Comparison of ENCODE assay signal across 1 cellular context in genomic region chr5:174608631-174609097, GRCh38.
TF ChIP-seq lines count a peak whose summit lies in the region.

No MANE protein-coding gene starts in this region.

TF ChIP-seq in HEK293, 187 proteins besides CTCF, POLR2A, EP300 and RAD21 (continued from another document and continues in another):
- TF ChIP-seq ZNF510 (tag by site-specific recombination; IDR thresholded peaks at IDR 0.05; ENCODE audit: insufficient replicate concordance) (no peak), ZNF146 (tag by site-specific recombination; IDR thresholded peaks at IDR 0.05) (no peak), ZBTB48 (tag by site-specific recombination; IDR thresholded peaks at IDR 0.05) (no peak), ZNF132 (tag by site-specific recombination; IDR thresholded peaks at IDR 0.05; ENCODE audit: borderline replicate concordance) (no peak), ZBTB26 (tag by site-specific recombination; optimal IDR thresholded peaks at IDR 0.05) (no peak), ZNF747 (tag by site-specific recombination; IDR thresholded peaks at IDR 0.05) (no peak), SALL2 (tag by site-specific recombination; IDR thresholded peaks at IDR 0.05; ENCODE audit: borderline replicate concordance) (no peak), ZNF558 (tag by site-specific recombination; IDR thresholded peaks at IDR 0.05) (no peak), ZIC2 (tag by site-specific recombination; IDR thresholded peaks at IDR 0.05) (peak; percentile 25; the same call in 1 of the 2 replicates), ZNF621 (tag by site-specific recombination; IDR thresholded peaks at IDR 0.05) (no peak), ZNF202 (tag by site-specific recombination; IDR thresholded peaks at IDR 0.05; ENCODE audit: borderline replicate concordance) (no peak), ZNF341 (tag by site-specific recombination; IDR thresholded peaks at IDR 0.05; ENCODE audit: low read depth) (0 out of 2 replicates have a peak, but pooled peaks have one; percentile 10), ZNF266 (tag by site-specific recombination; IDR thresholded peaks at IDR 0.05; ENCODE audit: low read depth) (no peak), ZNF155 (tag by site-specific recombination; IDR thresholded peaks at IDR 0.05) (no peak), GLIS2 (tag by site-specific recombination; IDR thresholded peaks at IDR 0.05) (0 out of 2 replicates have a peak, but pooled peaks have one; percentile 24), ZNF114 (tag by site-specific recombination; IDR thresholded peaks at IDR 0.05) (no peak), ZNF175 (tag by site-specific recombination; IDR thresholded peaks at IDR 0.05) (no peak), ZNF174 (tag by site-specific recombination; IDR thresholded peaks at IDR 0.05) (no peak), ZNF561 (tag by site-specific recombination; IDR thresholded peaks at IDR 0.05; ENCODE audit: borderline replicate concordance) (0 out of 2 replicates have a peak, but pooled peaks have one; percentile 22), ZBTB17 (tag by site-specific recombination; IDR thresholded peaks at IDR 0.05) (peak; percentile 55; the same call in 1 of the 2 replicates), GFI1B (tag by site-specific recombination; IDR thresholded peaks at IDR 0.05) (no peak), ZSCAN30 (tag by site-specific recombination; IDR thresholded peaks at IDR 0.05) (no peak), ZNF560 (tag by site-specific recombination; IDR thresholded peaks at IDR 0.05; ENCODE audit: borderline replicate concordance) (no peak), OSR2 (tag by site-specific recombination; IDR thresholded peaks at IDR 0.05) (0 out of 2 replicates have a peak, but pooled peaks have one; percentile 46), ZNF112 (tag by site-specific recombination; IDR thresholded peaks at IDR 0.05) (no peak), ZNF473 (tag by site-specific recombination; IDR thresholded peaks at IDR 0.05) (no peak), ZBTB8A (tag by site-specific recombination; IDR thresholded peaks at IDR 0.05) (peak; percentile 72), ZNF18 (tag by site-specific recombination; IDR thresholded peaks at IDR 0.05) (peak; percentile 75), ZNF138 (tag by site-specific recombination; IDR thresholded peaks at IDR 0.05; ENCODE audit: borderline replicate concordance) (no peak), KLF1 (tag by site-specific recombination; IDR thresholded peaks at IDR 0.05) (0 out of 2 replicates have a peak, but pooled peaks have one; percentile 35), SCRT2 (tag by site-specific recombination; IDR thresholded peaks at IDR 0.05) (peak; percentile 95), ZNF677 (tag by site-specific recombination; IDR thresholded peaks at IDR 0.05) (no peak), ZNF596 (tag by site-specific recombination; IDR thresholded peaks at IDR 0.05) (no peak), ZNF585B (tag by site-specific recombination; IDR thresholded peaks at IDR 0.05) (no peak), PRDM6 (tag by site-specific recombination; IDR thresholded peaks at IDR 0.05) (no peak), ZBTB20 (tag by site-specific recombination; IDR thresholded peaks at IDR 0.05) (no peak), ZNF654 (tag by site-specific recombination; IDR thresholded peaks at IDR 0.05; ENCODE audit: low read depth) (no peak), ZNF10 (tag by site-specific recombination; IDR thresholded peaks at IDR 0.05) (no peak), ZNF426 (tag by site-specific recombination; IDR thresholded peaks at IDR 0.05) (no peak), ZNF660 (tag by site-specific recombination; IDR thresholded peaks at IDR 0.05) (0 out of 2 replicates have a peak, but pooled peaks have one; percentile 40), ZNF404 (tag by site-specific recombination; IDR thresholded peaks at IDR 0.05) (no peak), ZNF19 (tag by site-specific recombination; IDR thresholded peaks at IDR 0.05; ENCODE audit: low read depth) (no peak), ZNF792 (tag by site-specific recombination; IDR thresholded peaks at IDR 0.05) (no peak), SETDB1 (IDR thresholded peaks at IDR 0.05; ENCODE audit: insufficient read length, low read length) (no peak), ZNF639 (tag by site-specific recombination; IDR thresholded peaks at IDR 0.05) (no peak), ZFP41 (tag by site-specific recombination; IDR thresholded peaks at IDR 0.05; ENCODE audit: borderline replicate concordance) (no peak), KLF17 (tag by site-specific recombination; IDR thresholded peaks at IDR 0.05) (no peak), ZNF121 (tag by site-specific recombination; IDR thresholded peaks at IDR 0.05) (no peak), ZNF623 (tag by site-specific recombination; IDR thresholded peaks at IDR 0.05) (no peak), MYNN (tag by site-specific recombination; IDR thresholded peaks at IDR 0.05; ENCODE audit: borderline replicate concordance) (no peak), ZNF133 (tag by site-specific recombination; IDR thresholded peaks at IDR 0.05) (no peak), ZNF449 (tag by site-specific recombination; IDR thresholded peaks at IDR 0.05) (peak; percentile 35; the same call in 1 of the 2 replicates), SCRT1 (tag by site-specific recombination; IDR thresholded peaks at IDR 0.05; ENCODE audit: borderline replicate concordance) (peak; percentile 97), BCL11A (tag by site-specific recombination; IDR thresholded peaks at IDR 0.05; ENCODE audit: low read depth) (no peak), ZNF37A (tag by site-specific recombination; IDR thresholded peaks at IDR 0.05) (no peak), ZEB2 (tag by site-specific recombination; IDR thresholded peaks at IDR 0.05) (0 out of 2 replicates have a peak, but pooled peaks have one; percentile 45), ZNF433 (tag by site-specific recombination; IDR thresholded peaks at IDR 0.05; ENCODE audit: low read depth) (no peak), INSM2 (tag by site-specific recombination; IDR thresholded peaks at IDR 0.05) (no peak), GLI2 (tag by site-specific recombination; IDR thresholded peaks at IDR 0.05; ENCODE audit: borderline replicate concordance, low read depth) (no peak), FEZF1 (tag by site-specific recombination; IDR thresholded peaks at IDR 0.05) (peak; percentile 24; the same call in 1 of the 2 replicates), ZNF830 (tag by site-specific recombination; IDR thresholded peaks at IDR 0.05; ENCODE audit: low read depth) (no peak), HIC1 (tag by site-specific recombination; IDR thresholded peaks at IDR 0.05) (no peak), ZSCAN23 (tag by site-specific recombination; IDR thresholded peaks at IDR 0.05) (no peak)
- TF ChIP-seq, protein P1, sequence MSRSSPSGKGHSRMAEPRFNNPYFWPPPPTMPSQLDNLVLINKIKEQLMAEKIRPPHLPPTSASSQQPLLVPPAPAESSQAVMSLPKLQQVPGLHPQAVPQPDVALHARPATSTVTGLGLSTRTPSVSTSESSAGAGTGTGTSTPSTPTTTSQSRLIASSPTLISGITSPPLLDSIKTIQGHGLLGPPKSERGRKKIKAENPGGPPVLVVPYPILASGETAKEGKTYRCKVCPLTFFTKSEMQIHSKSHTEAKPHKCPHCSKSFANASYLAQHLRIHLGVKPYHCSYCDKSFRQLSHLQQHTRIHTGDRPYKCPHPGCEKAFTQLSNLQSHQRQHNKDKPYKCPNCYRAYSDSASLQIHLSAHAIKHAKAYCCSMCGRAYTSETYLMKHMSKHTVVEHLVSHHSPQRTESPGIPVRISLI (tag by site-specific recombination; IDR thresholded peaks at IDR 0.05): no peak
